In genomic region chr15:88920892-88921435, GRCh38 we compare ENCODE assay signal across 8 cellular contexts. TPM values are rescaled to one million over a fixed set of nuclear protein-coding genes. Genes with fewer than 3 reads are reported as not detected.
DNase-seq lines count a peak whose midpoint lies in the region; ATAC-seq, FAIRE-seq and TF ChIP-seq lines count a peak whose summit lies in the region.
"Not testable (repeated sequence)": the region's sequence is repeated elsewhere in the genome, so short reads cannot be mapped to it uniquely, and the experiment has no call there.

No MANE protein-coding gene starts in this region.

- SMC1A ChIA-PET in GM12878 (lab: Charles Lee; ENCODE audit: uncharacterized antibody, unreplicated experiment), result interaction anchor here (1.0 kb wide), 1 partner anchor 61 kb away, joined by 4 read pairs; no protein-coding TSS in a partner anchor

- H3K9ac ChIP-seq in GM12878 (ENCODE audit: control insufficient read depth, insufficient read depth, low read length), result not testable (repeated sequence)

- H3K36me3 ChIP-seq in GM12878 (ENCODE audit: control insufficient read depth in 2 of 2, insufficient read depth in 2 of 2, low read length in 1 of 2), result not testable (repeated sequence)

- H3K79me2 ChIP-seq in GM12878 (ENCODE audit: control insufficient read depth, insufficient read depth, low read length), result not testable (repeated sequence)

- H4K20me1 ChIP-seq in GM12878 (ENCODE audit: control insufficient read depth, insufficient read depth), result not testable (repeated sequence)

- not testable (repeated sequence) for H3K27ac ChIP-seq in GM12878 (ENCODE audit: control insufficient read depth, insufficient read depth)

- H3K4me2 ChIP-seq in GM12878 (ENCODE audit: control insufficient read depth, insufficient read depth), result not testable (repeated sequence)

- not testable (repeated sequence) for TF ChIP-seq RAD21 in GM12878 (IDR thresholded peaks at IDR 0.05; ENCODE audit: insufficient read depth, low read depth, low read length)

- peak; percentile 77 for ATAC-seq in GM18511 (IDR thresholded peaks at IDR 0.05; ENCODE audit: unreplicated experiment)
- ATAC-seq in GM21528 (IDR thresholded peaks at IDR 0.05; ENCODE audit: low FRiP score, unreplicated experiment), result peak; percentile 77
- peak; percentile 88 for ATAC-seq in HG02885 (IDR thresholded peaks at IDR 0.05; ENCODE audit: poor library complexity, unreplicated experiment)
- peak; percentile 87 for ATAC-seq in GM12878

- H2AFZ ChIP-seq in GM12878 (ENCODE audit: control insufficient read depth, low read depth, low read length), result not testable (repeated sequence)

- in situ Hi-C loops in GM12878 (cut with MboI), result not testable (repeated sequence)

- not testable (repeated sequence) for H3K27me3 ChIP-seq in GM12878 (replicated peaks in 1 of 2; ENCODE audit: control insufficient read depth in 2 of 2, insufficient read depth in 2 of 2, low read length in 1 of 2)

- TF ChIP-seq CTCF in GM12878 (IDR thresholded peaks at IDR 0.05 in 2 of 3, conservative IDR thresholded peaks at IDR 0.05 in 1 of 3; ENCODE audit: control insufficient read depth in 2 of 3, extremely low read depth in 1 of 3, insufficient read depth in 1 of 3, low read depth in 3 of 3, low read length in 3 of 3), result not testable (repeated sequence)

- POLR2A ChIA-PET in GM12878 (lab: Charles Lee), result interaction anchor here (0.6 to 1.0 kb wide), 4 partner anchors 17 to 1097 kb away, joined by 3 to 9 read pairs (median 6); no protein-coding TSS in a partner anchor

- not testable (repeated sequence) for BruUV-seq in GM12878 (replicated peaks; lab: Mats Ljungman, UMichigan)

- TF ChIP-seq POLR2A in GM12878 (IDR thresholded peaks at IDR 0.05; ENCODE audit: low read depth, low read length), result not testable (repeated sequence)

- RAD21 ChIA-PET in GM12878 (lab: Charles Lee; ENCODE audit: unreplicated experiment), result interaction anchor here (0.7 to 1.6 kb wide), 3 partner anchors 9 to 62 kb away, joined by 3 to 6 read pairs (median 3); no protein-coding TSS in a partner anchor

- DNase-seq in LHCN-M2 (ENCODE audit: low read depth), result peak; percentile 80
- DNase-seq in activated CD4-positive, alpha-beta T cell treated with anti-CD3 and anti-CD28 coated beads for 48 hours, result peak; percentile 65
- peak; percentile 33 for DNase-seq in GM12878 (ENCODE audit: low read depth, low spot score)
- peak; percentile 14 for DNase-seq in kidney glomerular epithelial cell (lab: John Stamatoyannopoulos, UW)
- peak; percentile 63 for DNase-seq in stromal cell of bone marrow (ENCODE audit: low read depth)

- H3K9me3 ChIP-seq in GM12878 (replicated peaks; ENCODE audit: control insufficient read depth, insufficient read depth, low read length), result not testable (repeated sequence)

- CTCF ChIA-PET in GM12878 (lab: Yijun Ruan, JAX), result interaction anchor here (0.7 to 4.1 kb wide), 4 partner anchors 16 to 262 kb away, joined by 3 to 27 read pairs (median 4); partner anchors contain the start of gene HAPLN3

- H3K4me1 ChIP-seq in GM12878 (ENCODE audit: control insufficient read depth, insufficient read depth, low read length), result not testable (repeated sequence)

- intact Hi-C loops in GM12878 (cut with micrococcal nuclease; ENCODE audit: unreplicated experiment), result not testable (repeated sequence)

- peak; percentile 62 for FAIRE-seq in GM12878 (lab: Jason Lieb, UNC)

- TF ChIP-seq EP300 in GM12878 (IDR thresholded peaks at IDR 0.05; ENCODE audit: borderline replicate concordance in 1 of 2, control insufficient read depth in 1 of 2, low read depth in 2 of 2, low read length in 2 of 2), result not testable (repeated sequence)

- H3K4me3 ChIP-seq in GM12878, result not testable (repeated sequence)

- WGBS in GM12878 (ENCODE audit: insufficient coverage, insufficient replicate concordance, low lambda C conversion rate, missing lambda C conversion rate), result 12% methylated on average over 12 of the region's 12 CpGs

TF ChIP-seq in GM12878, 131 proteins besides CTCF, POLR2A, EP300 and RAD21:
- TF ChIP-seq ZNF384 (IDR thresholded peaks at IDR 0.05; ENCODE audit: borderline replicate concordance, low read depth, low read length) (peak; percentile 67), IKZF2 (IDR thresholded peaks at IDR 0.05) (peak in 1 of 2 experiments; percentile 23; a peak in 1 of 4 replicates), IRF4 (IDR thresholded peaks at IDR 0.05; ENCODE audit: low read depth, low read length) (0 out of 2 replicates have a peak, but pooled peaks have one; percentile 40), JUNB (IDR thresholded peaks at IDR 0.05) (peak; percentile 65), POU2F2 (IDR thresholded peaks at IDR 0.05; ENCODE audit: borderline replicate concordance, low read depth, low read length) (peak; percentile 65; the same call in 1 of the 3 replicates)

RNA-seq across cellular contexts. Expression of gene MFGE8, which starts 7.8 kb away (rescaled TPM):
- total RNA-seq in LHCN-M2 (2014; rRNA removed) (222 and 231 TPM in 2 replicates), GM12878 (2014; rRNA removed) (0.87 and 1.1 TPM in 2 replicates), GM12878 (2014; rRNA removed; fragmentation: Illumina TruSeq; extraction: Trizol) (0.46 and 0.81 TPM in 2 replicates), GM12878 (2021) (1.9 and 2.7 TPM in 2 replicates)
- polyA plus RNA-seq in LHCN-M2 (2012), result 278 TPM
- total RNA-seq in GM12878 (2013; cell fraction: nucleolus; rRNA removed), result 10.9 and 11.2 TPM in 2 replicates
- 0.94 TPM for polyA plus RNA-seq in GM12878 (2011; ENCODE audit: low read depth)
- polyA plus RNA-seq in GM12878 (2011; rRNA removed) (5.2 and 5.9 TPM in 2 replicates), GM12878 (2014; fragmentation: Illumina TruSeq; extraction: Trizol) (0.43 and 0.96 TPM in 2 replicates), GM12878 (2014; fragmentation: Nextera tagmentation; extraction: Ambion mirVana) (not detected), GM12878 (2014; rRNA removed) (0.86 and 2.0 TPM in 2 replicates), GM12878 (2016; fragmentation: Nextera tagmentation; extraction: Ambion mirVana) (1 to 10 TPM in 1 of 2 experiments, under 1 TPM in 1; 0.96 to 1.1 TPM)
- polyA plus RNA-seq in GM12878 (2011; cell fraction: cytosol; rRNA removed), result 6.1 and 6.7 TPM in 2 replicates
- polyA plus RNA-seq in GM12878 (2011; cell fraction: nucleus; rRNA removed), result 37.9 and 38.4 TPM in 2 replicates
- polyA plus RNA-seq in GM12878 (2012), result 2.6 and 3.5 TPM in 2 replicates
- 3.4 and 7.9 TPM in 2 replicates for polyA minus RNA-seq in GM12878 (2011; rRNA and poly(A)+ RNA removed)
- 2.3 and 3.2 TPM in 2 replicates for polyA minus RNA-seq in GM12878 (2011; cell fraction: cytosol; rRNA and poly(A)+ RNA removed)
- polyA minus RNA-seq in GM12878 (2011; cell fraction: nucleus; rRNA and poly(A)+ RNA removed), result 6.5 and 13.3 TPM in 2 replicates

RNA-seq across cellular contexts. Expression of gene HAPLN3, which starts 25.6 kb away (rescaled TPM):
- total RNA-seq in LHCN-M2 (2014; rRNA removed), result 3.1 and 4.1 TPM in 2 replicates
- 2.8 TPM for polyA plus RNA-seq in LHCN-M2 (2012)
- total RNA-seq in GM12878 (2013; cell fraction: nucleolus; rRNA removed), result 5.8 and 6.3 TPM in 2 replicates
- total RNA-seq in GM12878 (2014; rRNA removed), result 3.7 and 6.0 TPM in 2 replicates
- total RNA-seq in GM12878 (2014; rRNA removed; fragmentation: Illumina TruSeq; extraction: Trizol), result 0.64 and 0.98 TPM in 2 replicates
- 2.9 and 3.1 TPM in 2 replicates for total RNA-seq in GM12878 (2021)
- polyA plus RNA-seq in GM12878 (2011; ENCODE audit: low read depth), result 0.26 TPM
- 4.2 and 5.0 TPM in 2 replicates for polyA plus RNA-seq in GM12878 (2011; rRNA removed)
- polyA plus RNA-seq in GM12878 (2011; cell fraction: cytosol; rRNA removed), result 8.3 and 10.3 TPM in 2 replicates
- polyA plus RNA-seq in GM12878 (2011; cell fraction: nucleus; rRNA removed), result 21.7 and 27.3 TPM in 2 replicates
- 0.79 and 1.5 TPM in 2 replicates for polyA plus RNA-seq in GM12878 (2012)
- polyA plus RNA-seq in GM12878 (2014; fragmentation: Illumina TruSeq; extraction: Trizol), result 0.53 TPM in 1 of 2 replicates, not detected in the other
- under 1 TPM in 1 of 2 experiments, not detected in 1; 0.20 TPM for polyA plus RNA-seq in GM12878 (2014; fragmentation: Nextera tagmentation; extraction: Ambion mirVana)
- polyA plus RNA-seq in GM12878 (2014; rRNA removed), result 2.6 and 3.2 TPM in 2 replicates
- polyA plus RNA-seq in GM12878 (2016; fragmentation: Nextera tagmentation; extraction: Ambion mirVana), result 1 to 10 TPM; 1.1 to 1.4 TPM
- polyA minus RNA-seq in GM12878 (2011; rRNA and poly(A)+ RNA removed), result 2.7 and 4.5 TPM in 2 replicates
- polyA minus RNA-seq in GM12878 (2011; cell fraction: cytosol; rRNA and poly(A)+ RNA removed), result 1.5 and 2.2 TPM in 2 replicates
- polyA minus RNA-seq in GM12878 (2011; cell fraction: nucleus; rRNA and poly(A)+ RNA removed), result 3.5 and 4.6 TPM in 2 replicates

Comparison
In these comparisons a context has a peak if more than half of its experiments do, and no peak if none do; other contexts are left out.
1. DNase-seq: peak in every context shown above with its lines; median percentile 80 in LHCN-M2; 65 in activated CD4-positive, alpha-beta T cell treated with anti-CD3 and anti-CD28 coated beads for 48 hours; 63 in stromal cell of bone marrow; 33 in GM12878; 14 in kidney glomerular epithelial cell.
2. RNA of gene MFGE8, which starts 7.8 kb away (total RNA-seq): 222 to 231 TPM in LHCN-M2; 0.46 to 11.2 TPM in GM12878; every median in the first group is over 10 times any median in the second.
3. Peak in every context shown above with its lines, with median percentiles within 50 percentile points of each other: ATAC-seq.